ENCODE assay signal across 1 cellular context in genomic region chr1:187938092-187938491, GRCh38.
TF ChIP-seq lines count a peak whose summit lies in the region.

No MANE protein-coding gene starts in this region.

TF ChIP-seq in GM12878, 131 proteins besides CTCF, POLR2A, EP300 and RAD21 (continued from another document):
- TF ChIP-seq CEBPZ (IDR thresholded peaks at IDR 0.05; ENCODE audit: low read depth, low read length) (no peak), SIX5 (IDR thresholded peaks at IDR 0.05; ENCODE audit: low read depth, low read length, severe bottlenecking) (no peak)
